In the genomic region with DNA sequence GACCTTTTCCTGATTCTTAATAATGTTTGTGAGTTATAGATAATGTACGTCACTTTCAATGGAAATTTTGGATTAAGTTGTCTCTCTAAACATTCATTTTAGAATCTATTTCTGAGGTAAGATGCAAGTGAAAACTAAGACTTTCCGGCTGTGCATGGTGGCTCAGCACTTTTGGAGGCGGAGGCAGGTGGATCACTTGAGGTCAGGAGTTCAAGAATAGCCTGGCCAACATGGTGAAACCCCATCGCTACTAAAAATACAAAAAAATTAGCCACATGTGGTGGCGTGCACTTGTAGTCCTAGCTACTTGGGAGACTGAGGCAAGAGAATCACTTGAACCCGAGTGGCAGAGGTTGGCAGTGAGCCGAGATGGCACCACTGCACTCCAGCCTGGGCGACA, we compare ENCODE assay signal across 29 cellular contexts.
"Had no signal": no experiment of that assay in that cellular context is flagged by ENCODE, and none has a peak within 500 bp of the region (broad histone marks: within the 10 kb centered on the region; RNA-seq: fewer than 3 reads in every experiment).

No MANE protein-coding gene starts in this region.

- H3K9me3 ChIP-seq: suprapubic skin, testis, thoracic aorta, thyroid gland, tibial artery, tibial nerve, upper lobe of right lung, uterus, vagina had no signal

- H3K27ac ChIP-seq: stomach, suprapubic skin, testis, thoracic aorta, thyroid gland, tibial artery, tibial nerve, transverse colon, upper lobe of left lung, upper lobe of right lung, uterus, vagina had no signal

- H3K9me3 Mint-ChIP-seq: type B pancreatic cell had no signal

- DNase-seq: stimulated activated CD4-positive, alpha-beta T cell treated with anti-CD3 and anti-CD28 coated beads, Interleukin-2, amount 100 ng/mL, for 48 hours; stimulated activated CD4-positive, alpha-beta T cell treated with anti-CD3 and anti-CD28 coated beads, Interleukin-4, amount 100 ng/mL, for 1 hour; stimulated activated CD4-positive, alpha-beta T cell treated with anti-CD3 and anti-CD28 coated beads, Interleukin-4, amount 100 ng/mL, for 24 hours; stimulated activated CD4-positive, alpha-beta T cell treated with anti-CD3 and anti-CD28 coated beads, Interleukin-4, amount 100 ng/mL, for 4 hours; stimulated activated CD8-positive, alpha-beta memory T cell treated with anti-CD3 and anti-CD28 coated beads, Interleukin-4, amount 100 ng/mL, for 48 hours; stimulated activated naive B cell treated with anti-CD40 and anti-IgM and Interleukin-4, amounts not matched to agents 10 μg/mL and 1 μg/mL and 100 μg/mL, for 72 hours; stimulated activated naive CD4-positive, alpha-beta T cell; stimulated activated naive CD4-positive, alpha-beta T cell treated with Interleukin-2 at 50 U/mL for 16 hours; stimulated activated naive CD8-positive, alpha-beta T cell treated with anti-CD3 and anti-CD28 coated beads, Interleukin-15, amount 100 ng/mL, for 72 hours; stimulated activated naive CD8-positive, alpha-beta T cell treated with anti-CD3 and anti-CD28 coated beads, Interleukin-15, Interleukin-2, amounts not matched to agents 100 U/mL and 50 U/mL, for 24 hours; stomach; substantia nigra; testis; thyroid gland; tibial artery; transverse colon; trophoblast cell; upper lobe of left lung; upper lobe of right lung; uterus had no signal

- H3K27me3 ChIP-seq: stomach, suprapubic skin, testis, thyroid gland, tibial artery, tibial nerve, transverse colon, upper lobe of left lung, upper lobe of right lung, uterus, vagina had no signal

- H3K4me3 Mint-ChIP-seq: stimulated activated effector memory CD8-positive, alpha-beta T cell treated with anti-CD3 and anti-CD28 coated beads, Interleukin-12 subunit alpha, Interleukin-12 subunit beta, amount 100 ng/mL, for 72 hours; stimulated activated memory B cell treated with anti-CD40 and anti-IgM and Interleukin-4, amounts not matched to agents 10 μg/mL and 1 μg/mL and 100 μg/mL, for 72 hours; stimulated activated naive B cell treated with anti-CD40 and anti-IgM and Interleukin-4, amounts not matched to agents 10 μg/mL and 1 μg/mL and 100 μg/mL, for 72 hours; stimulated activated naive CD8-positive, alpha-beta T cell treated with anti-CD3 and anti-CD28 coated beads, Interleukin-15, amount 100 ng/mL, for 72 hours; stimulated activated naive CD8-positive, alpha-beta T cell treated with anti-CD3 and anti-CD28 coated beads, Interleukin-15, Interleukin-2, amounts not matched to agents 100 ng/mL and 50 ng/mL, for 24 hours; type B pancreatic cell had no signal

- H3K27ac Mint-ChIP-seq: stimulated activated effector memory CD8-positive, alpha-beta T cell treated with anti-CD3 and anti-CD28 coated beads, Interleukin-12 subunit alpha, Interleukin-12 subunit beta, amount 100 ng/mL, for 72 hours; stimulated activated memory B cell treated with anti-CD40 and anti-IgM and Interleukin-4, amounts not matched to agents 10 μg/mL and 1 μg/mL and 100 μg/mL, for 72 hours; stimulated activated naive B cell treated with anti-CD40 and anti-IgM and Interleukin-4, amounts not matched to agents 10 μg/mL and 1 μg/mL and 100 μg/mL, for 72 hours; stimulated activated naive CD8-positive, alpha-beta T cell treated with anti-CD3 and anti-CD28 coated beads, Interleukin-15, amount 100 ng/mL, for 72 hours; stimulated activated naive CD8-positive, alpha-beta T cell treated with anti-CD3 and anti-CD28 coated beads, Interleukin-15, Interleukin-2, amounts not matched to agents 100 ng/mL and 50 ng/mL, for 24 hours; type B pancreatic cell had no signal

- H3K4me3 ChIP-seq: stomach, suprapubic skin, testis, thoracic aorta, thyroid gland, tibial artery, tibial nerve, transverse colon, upper lobe of left lung, upper lobe of right lung, uterus, vagina had no signal

- H3K27me3 Mint-ChIP-seq: stimulated activated memory B cell treated with anti-CD40 and anti-IgM and Interleukin-4, amounts not matched to agents 10 μg/mL and 1 μg/mL and 100 μg/mL, for 72 hours; stimulated activated naive B cell treated with anti-CD40 and anti-IgM and Interleukin-4, amounts not matched to agents 10 μg/mL and 1 μg/mL and 100 μg/mL, for 72 hours; stimulated activated naive CD8-positive, alpha-beta T cell treated with anti-CD3 and anti-CD28 coated beads, Interleukin-15, amount 100 ng/mL, for 72 hours; stimulated activated naive CD8-positive, alpha-beta T cell treated with anti-CD3 and anti-CD28 coated beads, Interleukin-15, Interleukin-2, amounts not matched to agents 100 ng/mL and 50 ng/mL, for 24 hours; type B pancreatic cell had no signal

- H3K4me1 ChIP-seq: stomach, suprapubic skin, testis, thyroid gland, tibial artery, tibial nerve, transverse colon, upper lobe of left lung, uterus, vagina had no signal

- H3K36me3 Mint-ChIP-seq: stimulated activated effector memory CD8-positive, alpha-beta T cell treated with anti-CD3 and anti-CD28 coated beads, Interleukin-12 subunit alpha, Interleukin-12 subunit beta, amount 100 ng/mL, for 72 hours; stimulated activated memory B cell treated with anti-CD40 and anti-IgM and Interleukin-4, amounts not matched to agents 10 μg/mL and 1 μg/mL and 100 μg/mL, for 72 hours; stimulated activated naive B cell treated with anti-CD40 and anti-IgM and Interleukin-4, amounts not matched to agents 10 μg/mL and 1 μg/mL and 100 μg/mL, for 72 hours; type B pancreatic cell had no signal

- ATAC-seq: stimulated activated effector memory CD8-positive, alpha-beta T cell treated with anti-CD3 and anti-CD28 coated beads, Interleukin-12 subunit alpha, Interleukin-12 subunit beta, amount 100 ng/mL, for 72 hours; stimulated activated memory B cell treated with anti-CD40 and anti-IgM and Interleukin-4, amounts not matched to agents 10 μg/mL and 1 μg/mL and 100 μg/mL, for 72 hours; stimulated activated naive B cell treated with anti-CD40 and anti-IgM and Interleukin-4, amounts not matched to agents 10 μg/mL and 1 μg/mL and 100 μg/mL, for 72 hours; stimulated activated naive CD8-positive, alpha-beta T cell treated with anti-CD3 and anti-CD28 coated beads, Interleukin-15, amount 100 ng/mL, for 72 hours; stimulated activated naive CD8-positive, alpha-beta T cell treated with anti-CD3 and anti-CD28 coated beads, Interleukin-15, Interleukin-2, amounts not matched to agents 100 U/mL and 50 U/mL, for 24 hours; upper lobe of right lung had no signal

- H3K36me3 ChIP-seq: stomach, suprapubic skin, thoracic aorta, thyroid gland, tibial artery, tibial nerve, transverse colon, upper lobe of left lung, upper lobe of right lung, uterus, vagina had no signal

- H3K4me1 Mint-ChIP-seq: stimulated activated effector memory CD8-positive, alpha-beta T cell treated with anti-CD3 and anti-CD28 coated beads, Interleukin-12 subunit alpha, Interleukin-12 subunit beta, amount 100 ng/mL, for 72 hours; stimulated activated naive CD8-positive, alpha-beta T cell treated with anti-CD3 and anti-CD28 coated beads, Interleukin-15, amount 100 ng/mL, for 72 hours had no signal

- FAIRE-seq: urothelium cell line had no signal
